ENCODE assay signal across 7 cellular contexts in the genomic region with DNA sequence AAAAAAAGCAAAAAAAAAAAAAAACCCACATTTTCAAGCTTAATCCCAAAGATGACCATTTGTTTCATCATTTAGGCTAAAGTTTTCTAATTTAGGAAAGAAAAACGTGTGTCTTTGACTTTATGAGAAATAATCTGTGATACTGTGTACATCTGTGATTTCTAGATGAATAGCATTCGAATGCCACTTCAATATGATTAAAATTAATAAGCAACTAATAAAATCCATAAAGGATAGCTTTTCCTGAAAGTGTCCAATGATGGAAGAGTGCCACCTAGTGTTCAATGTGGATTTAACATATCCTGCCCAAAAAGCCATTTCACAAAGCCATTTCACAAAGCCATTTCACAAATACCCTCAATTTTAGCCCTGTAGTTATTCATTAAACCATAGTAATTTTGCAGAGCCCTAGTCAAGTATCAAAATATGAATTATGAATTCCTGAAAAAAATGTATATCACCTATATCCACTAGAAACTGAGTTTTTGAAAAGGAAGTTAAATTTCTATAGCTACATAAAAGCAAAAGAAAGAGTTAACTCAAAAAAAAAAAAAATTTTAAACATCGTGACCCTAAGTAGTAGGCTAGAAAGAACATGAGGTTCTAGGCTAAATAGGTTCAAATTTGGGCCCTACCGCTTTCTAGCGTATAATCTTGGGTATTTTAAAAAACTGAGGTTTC. TPM values are rescaled to one million over a fixed set of nuclear protein-coding genes. Genes with fewer than 3 reads are reported as not detected.
DNase-seq lines count a peak whose midpoint lies in the region; ATAC-seq and TF ChIP-seq lines count a peak whose summit lies in the region.

No MANE protein-coding gene starts in this region.

- H3K4me1 ChIP-seq in DND-41 (ENCODE audit: insufficient read depth, low read length): no peaks in the 10 kb centered on the region

- no peak overlapping the region for H3K4me3 ChIP-seq in DND-41 (ENCODE audit: low read depth in 1 of 2, low read length in 2 of 2)
- H3K4me3 ChIP-seq in Jurkat, Clone E6-1 (ENCODE audit: low read length): no peak overlapping the region
- H3K4me3 ChIP-seq in neural cell (ENCODE audit: low read length): no peak overlapping the region

- no peak for TF ChIP-seq EP300 in neural cell (conservative IDR thresholded peaks at IDR 0.05; ENCODE audit: poor library complexity, severe bottlenecking)

- H3K9ac ChIP-seq in DND-41 (ENCODE audit: low read depth, low read length) (no peak overlapping the region), neural cell (ENCODE audit: low read length) (no peak overlapping the region)

- no peak overlapping the region for H3K4me3 Mint-ChIP-seq in endothelial cell (ENCODE audit: unreplicated experiment)

- H3K9me2 ChIP-seq in neural cell (ENCODE audit: insufficient read depth, low read length): no peaks in the 10 kb centered on the region

- no peaks in the 10 kb centered on the region for H3K36me3 Mint-ChIP-seq in endothelial cell (ENCODE audit: low read depth, unreplicated experiment)

- no peaks in the 10 kb centered on the region for H3K27me3 ChIP-seq in DND-41 (ENCODE audit: insufficient read depth, low read length, poor library complexity)
- no peaks in the 10 kb centered on the region for H3K27me3 ChIP-seq in neural cell (ENCODE audit: insufficient read depth, low read depth, low read length)

- H3K36me3 ChIP-seq in DND-41 (ENCODE audit: insufficient read depth, low read length) (no peaks in the 10 kb centered on the region), neural cell (ENCODE audit: insufficient read depth, low read length) (no peaks in the 10 kb centered on the region)

- H3K4me1 Mint-ChIP-seq in endothelial cell (ENCODE audit: unreplicated experiment): no peaks in the 10 kb centered on the region

- H3K27ac ChIP-seq in DND-41 (ENCODE audit: low read length): no peak overlapping the region
- no peak overlapping the region for H3K27ac ChIP-seq in neural cell (ENCODE audit: low read length)

- no peak overlapping the region for H3K4me2 ChIP-seq in DND-41 (ENCODE audit: insufficient read depth, low read length)
- no peak overlapping the region for H3K4me2 ChIP-seq in neural cell (ENCODE audit: low read length)

- no peaks in the 10 kb centered on the region for H4K20me1 ChIP-seq in DND-41 (ENCODE audit: insufficient read depth, low read length)
- H4K20me1 ChIP-seq in neural cell (ENCODE audit: insufficient read depth): no peaks in the 10 kb centered on the region

- H3K79me2 ChIP-seq in DND-41 (ENCODE audit: insufficient read depth, low read length) (no peaks in the 10 kb centered on the region), neural cell (replicated peaks; ENCODE audit: insufficient read depth, low read length) (peaks cover 9% of the 10 kb centered on the region)

- TF ChIP-seq RAD21 in neural cell (conservative IDR thresholded peaks at IDR 0.05): peak; percentile 94

- H3K9me3 ChIP-seq in DND-41 (ENCODE audit: insufficient read depth, low read length, severe bottlenecking) (no peaks in the 10 kb centered on the region), neural cell (ENCODE audit: low read length) (peaks cover 5% of the 10 kb centered on the region)

- no peak overlapping the region for H3K27ac Mint-ChIP-seq in endothelial cell (ENCODE audit: unreplicated experiment)

- DNase-seq in DND-41 (peak; percentile 32), RPMI7951 (ENCODE audit: low read depth) (peak; percentile 37), endothelial cell (ENCODE audit: low spot score) (peak; percentile 29), T-helper 9 cell (no peak)
- peak; percentile 62 for DNase-seq in Jurkat, Clone E6-1 (ENCODE audit: low read depth, low spot score)

- ATAC-seq in DND-41 (ENCODE audit: insufficient read depth, low read depth) (peak; percentile 56; the same call in 1 of the 3 replicates), GM21619 (IDR thresholded peaks at IDR 0.05; ENCODE audit: unreplicated experiment) (no peak)

- H3K9me3 Mint-ChIP-seq in endothelial cell (ENCODE audit: unreplicated experiment): no peaks in the 10 kb centered on the region

- no peaks in the 10 kb centered on the region for H3K27me3 Mint-ChIP-seq in endothelial cell (ENCODE audit: unreplicated experiment)

- no peaks in the 10 kb centered on the region for H3F3A ChIP-seq in neural cell (ENCODE audit: insufficient read depth, low read length, poor library complexity, severe bottlenecking)

- TF ChIP-seq CTCF in DND-41 (IDR thresholded peaks at IDR 0.05; ENCODE audit: borderline replicate concordance, extremely low read depth, low read length, poor library complexity, severe bottlenecking) (peak; percentile 87), endothelial cell (IDR thresholded peaks at IDR 0.05; ENCODE audit: unreplicated experiment) (peak; percentile 93), neural cell (IDR thresholded peaks at IDR 0.05; ENCODE audit: poor library complexity, severe bottlenecking) (peak; percentile 89)

- no peak overlapping the region for H2AFZ ChIP-seq in DND-41 (ENCODE audit: low read depth, low read length)
- H2AFZ ChIP-seq in neural cell (ENCODE audit: low read depth, low read length): no peak overlapping the region

TF ChIP-seq in neural cell, 6 proteins besides CTCF, POLR2A, EP300 and RAD21:
- TF ChIP-seq TAF1 (IDR thresholded peaks at IDR 0.05; ENCODE audit: low read depth) (no peak), EZH2 (IDR thresholded peaks at IDR 0.05; ENCODE audit: borderline replicate concordance, insufficient read depth, low read length, poor library complexity, severe bottlenecking) (no peak), POLR2AphosphoS5 (IDR thresholded peaks at IDR 0.05) (no peak), MXI1 (conservative IDR thresholded peaks at IDR 0.05; ENCODE audit: poor library complexity, severe bottlenecking) (no peak), REST (IDR thresholded peaks at IDR 0.05; ENCODE audit: borderline replicate concordance) (no peak), SMC3 (conservative IDR thresholded peaks at IDR 0.05; ENCODE audit: poor library complexity) (peak; percentile 95)
TF ChIP-seq in neural cell: peak in this region for 1.

RNA-seq across cellular contexts. Expression of gene NME7, which starts 19.1 kb away (rescaled TPM):
- polyA plus RNA-seq in Jurkat, Clone E6-1 (2012; ENCODE audit: insufficient read depth, insufficient read length): 34.4 TPM
- 23.2 and 31.1 TPM in 2 replicates for total RNA-seq in RPMI7951 (2014; rRNA removed; shearing (Covaris generic))
- total RNA-seq in endothelial cell (ENCODE audit: unreplicated experiment): 18.9 TPM
- polyA plus RNA-seq in neural cell: 41.6 and 42.4 TPM in 2 replicates
- polyA minus RNA-seq in neural cell: 56.1 and 60.1 TPM in 2 replicates

RNA-seq across cellular contexts. Expression of gene BLZF1, which starts 19.5 kb away (rescaled TPM):
- polyA plus RNA-seq in Jurkat, Clone E6-1 (2012; ENCODE audit: insufficient read depth, insufficient read length): 19.5 TPM
- 27.6 and 32.3 TPM in 2 replicates for total RNA-seq in RPMI7951 (2014; rRNA removed; shearing (Covaris generic))
- total RNA-seq in endothelial cell (ENCODE audit: unreplicated experiment): 15.2 TPM
- 19.9 and 22.0 TPM in 2 replicates for polyA plus RNA-seq in neural cell
- polyA minus RNA-seq in neural cell: 29.2 and 42.1 TPM in 2 replicates
